In genomic region chr7:18230271-18230670, GRCh38 we compare ENCODE assay signal across 7 cellular contexts.
"Had no signal": no experiment of that assay in that cellular context is flagged by ENCODE, and none has a peak within 500 bp of the region (broad histone marks: within the 10 kb centered on the region; RNA-seq: fewer than 3 reads in every experiment).

No MANE protein-coding gene starts in this region.

- H3K27ac ChIP-seq: GM23248 had no signal

- H3K4me3 ChIP-seq: GM23248 had no signal

- DNase-seq: GM23248, GOT3, H9, HCEC 1CT, IMR-90, KBM-7 had no signal

- FAIRE-seq: HTR-8/SVneo had no signal
